Comparison of ENCODE assay signal across 8 cellular contexts in the genomic region with DNA sequence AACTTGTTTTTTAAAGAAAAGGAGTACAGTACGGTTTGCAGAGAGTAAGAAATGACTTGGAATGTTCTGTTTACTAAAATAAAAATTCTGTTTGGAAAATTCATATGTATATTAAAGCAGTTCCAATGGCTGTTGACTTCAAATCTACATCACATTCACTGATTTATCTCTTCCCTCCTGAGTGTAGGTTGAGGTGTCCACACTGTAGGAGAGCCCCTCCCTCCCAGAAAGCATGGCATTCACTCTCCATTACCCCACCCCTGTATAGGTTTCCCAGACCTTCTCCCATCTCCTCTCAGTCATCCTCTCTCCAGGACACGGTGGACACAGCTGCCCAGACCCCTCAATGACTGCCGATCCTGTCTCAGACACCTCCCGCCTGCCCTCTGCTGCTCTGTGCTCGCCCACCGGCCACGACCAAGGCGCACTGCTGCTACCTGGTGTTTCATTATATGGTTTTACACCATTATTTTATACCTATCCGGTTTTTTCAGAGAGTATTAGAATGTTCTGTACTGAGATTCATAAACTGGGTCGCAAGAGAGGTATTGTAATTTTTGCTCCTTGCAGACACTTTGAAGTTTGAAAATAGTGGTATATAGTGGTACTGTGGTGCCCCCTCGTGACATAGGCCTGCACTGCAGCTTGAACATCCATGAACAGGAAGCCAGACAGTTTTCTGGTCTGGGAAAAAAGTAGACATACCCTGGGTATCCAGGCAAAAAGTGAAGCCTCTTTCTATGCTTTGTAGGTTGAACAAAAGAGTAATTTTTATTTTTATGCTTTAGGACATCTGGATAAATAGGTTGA. TPM values are rescaled to one million over a fixed set of nuclear protein-coding genes. Genes with fewer than 3 reads are reported as not detected.
DNase-seq lines count a peak whose midpoint lies in the region; ATAC-seq, FAIRE-seq and TF ChIP-seq lines count a peak whose summit lies in the region.

No MANE protein-coding gene starts in this region.

- CTCF ChIA-PET in A673 (lab: Charles Lee) = interaction anchor here (0.6 to 1.4 kb wide), 4 partner anchors 222 to 289 kb away, joined by 3 to 9 read pairs (median 4); no protein-coding TSS in a partner anchor
- CTCF ChIA-PET in Panc1 (lab: Charles Lee) = interaction anchor here (0.7 to 3.6 kb wide), 2 partner anchors 141 to 225 kb away, joined by 3 to 24 read pairs; no protein-coding TSS in a partner anchor

- H3K27ac ChIP-seq in A673 (ENCODE audit: low read depth, low read length, poor library complexity, severe bottlenecking) = no peak overlapping the region
- H3K27ac ChIP-seq in Panc1 (ENCODE audit: low read length) = no peak overlapping the region
- no peak overlapping the region for H3K27ac ChIP-seq in ovary
- no peak overlapping the region for H3K27ac ChIP-seq in aorta (ENCODE audit: low read depth in 1 of 2, low read length in 2 of 2)

- TF ChIP-seq CTCF in A673 (conservative IDR thresholded peaks at IDR 0.05; ENCODE audit: low read depth, low read length) (peak; percentile 90), Panc1 (IDR thresholded peaks at IDR 0.05) (peak; percentile 86), foreskin fibroblast (IDR thresholded peaks at IDR 0.05; ENCODE audit: low read depth, low read length) (peak; percentile 70), ovary (IDR thresholded peaks at IDR 0.05) (peak in 2 of 3 donors; percentile 17 to 31)

- no peaks in the 10 kb centered on the region for H3K9me3 ChIP-seq in A673 (ENCODE audit: low read depth, low read length, poor library complexity, severe bottlenecking)
- H3K9me3 ChIP-seq in Panc1 (ENCODE audit: control insufficient read depth, insufficient read depth, low read depth, low read length) = no peaks in the 10 kb centered on the region
- H3K9me3 ChIP-seq in ovary = no peaks in the 10 kb centered on the region
- no peaks in the 10 kb centered on the region for H3K9me3 ChIP-seq in aorta (ENCODE audit: control insufficient read depth, low read length)

- ATAC-seq in HG03521 (IDR thresholded peaks at IDR 0.05; ENCODE audit: unreplicated experiment) (peak; percentile 61), Panc1 (peak; percentile 84), aorta (ENCODE audit: low FRiP score) (no peak)

- no peak for TF ChIP-seq EP300 in ovary (IDR thresholded peaks at IDR 0.05)

- no peaks in the 10 kb centered on the region for H3K4me1 ChIP-seq in A673 (ENCODE audit: insufficient read depth, low read length, poor library complexity, severe bottlenecking)
- H3K4me1 ChIP-seq in Panc1 (ENCODE audit: control insufficient read depth, insufficient read depth, low read length) = no peaks in the 10 kb centered on the region
- no peaks in the 10 kb centered on the region for H3K4me1 ChIP-seq in ovary (ENCODE audit: insufficient read depth)
- H3K4me1 ChIP-seq in aorta (ENCODE audit: control insufficient read depth in 1 of 2, insufficient read depth in 2 of 2, low read length in 2 of 2) = no peaks in the 10 kb centered on the region

- intact Hi-C loops in A673 (cut with micrococcal nuclease; ENCODE audit: unreplicated experiment) = loop anchor here (1.0 to 2.0 kb wide), 2 partner anchors 225 to 276 kb away; no protein-coding TSS in a partner anchor
- intact Hi-C loops in Panc1 (cut with micrococcal nuclease; ENCODE audit: unreplicated experiment) = loop anchor here (1.0 kb wide), 1 partner anchor 225 kb away; no protein-coding TSS in a partner anchor
- intact Hi-C loops in ovary (cut with DNase I) = no loop called here
- intact Hi-C loops in aorta (cut with DNase I) = loop anchor here (5.0 kb wide), 1 partner anchor 224 kb away; no protein-coding TSS in a partner anchor

- POLR2A ChIA-PET in A673 (lab: Charles Lee; ENCODE audit: low non-redundant PET) = no interaction called here
- POLR2A ChIA-PET in Panc1 (lab: Charles Lee) = no interaction called here

- H3K36me3 ChIP-seq in A673 (ENCODE audit: insufficient read depth, low read length, poor library complexity, severe bottlenecking) (no peaks in the 10 kb centered on the region), Panc1 (ENCODE audit: control insufficient read depth, insufficient read depth, low read length) (no peaks in the 10 kb centered on the region), ovary (no peaks in the 10 kb centered on the region), aorta (ENCODE audit: control insufficient read depth in 1 of 2, insufficient read depth in 2 of 2, low read length in 1 of 2) (no peaks in the 10 kb centered on the region)

- H3K4me3 ChIP-seq in A673 (ENCODE audit: low read depth, low read length, poor library complexity, severe bottlenecking) (peak overlapping the region; percentile 35), Panc1 (ENCODE audit: low read depth in 2 of 2, low read length in 2 of 2) (peak overlapping the region; percentile 7 to 38; a peak in 3 of 4 replicates), foreskin fibroblast (ENCODE audit: low read depth in 1 of 2, low read length in 2 of 2) (peak overlapping the region; percentile 24 to 28), ovary (no peak overlapping the region), aorta (ENCODE audit: low read length in 2 of 2) (no peak overlapping the region)

- H3K27me3 ChIP-seq in A673 (replicated peaks; ENCODE audit: insufficient read depth, low read depth, low read length, poor library complexity) (no peaks in the 10 kb centered on the region), Panc1 (ENCODE audit: control insufficient read depth, insufficient read depth, low read length) (peaks cover 2% of the 10 kb centered on the region; the same call in 1 of the 2 replicates), ovary (no peaks in the 10 kb centered on the region), aorta (ENCODE audit: control insufficient read depth in 1 of 2, insufficient read depth in 2 of 2, low read length in 1 of 2) (no peaks in the 10 kb centered on the region)

- TF ChIP-seq POLR2A in GM12891 (IDR thresholded peaks at IDR 0.05; ENCODE audit: low read depth, low read length) (no peak), ovary (IDR thresholded peaks at IDR 0.05) (no peak)

- WGBS in ovary, 3 donors = 24 to 30% (median 26%) methylated on average over 11 of the region's 11 CpGs
- WGBS in aorta, 2 donors = 8 to 25% methylated on average over 11 of the region's 11 CpGs

- FAIRE-seq in GM12891 (lab: Jason Lieb, UNC) = peak; percentile 82

- in situ Hi-C loops in Panc1 (cut with HindIII; ENCODE audit: low pct_unique_long_range_greater_than_20kb, low sequenced_read_pairs) = no loop called here

- DNase-seq in A673 (ENCODE audit: low spot score) (peak; percentile 66), GM12891 (ENCODE audit: insufficient read length, low spot score) (peak; percentile 20), Panc1 (ENCODE audit: low read depth, low spot score) (no peak), foreskin fibroblast (peak; percentile 30 to 73), ovary (peak; percentile 9 to 65 (median 41)), aorta (peak; percentile 62 to 82)
- DNase-seq in activated T-helper 9 cell treated with anti-CD3 and anti-CD28 coated beads, Interleukin-2, amount 50 U/mL, for 16 hours (ENCODE audit: low read depth) = peak; percentile 5

- BruUV-seq in A673 (replicated peaks; lab: Mats Ljungman, UMichigan) (no TSS peak), Panc1 (replicated peaks; lab: Mats Ljungman, UMichigan) (no TSS peak)

TF ChIP-seq in GM12891, 5 proteins besides CTCF, POLR2A, EP300 and RAD21:
- TF ChIP-seq TAF1 (IDR thresholded peaks at IDR 0.05; ENCODE audit: low read depth, low read length) (no peak), POLR2AphosphoS5 (IDR thresholded peaks at IDR 0.05; ENCODE audit: low read depth, low read length) (no peak), SPI1 (IDR thresholded peaks at IDR 0.05; ENCODE audit: low read depth, low read length) (no peak), PAX5 (IDR thresholded peaks at IDR 0.05; ENCODE audit: insufficient read depth, low read length, severe bottlenecking) (no peak), POU2F2 (IDR thresholded peaks at IDR 0.05; ENCODE audit: low read depth, low read length) (no peak)

RNA-seq across cellular contexts. Expression of gene BEX4, which starts 38.8 kb away (rescaled TPM):
- total RNA-seq in A673 (2021) (65.4 and 67.7 TPM in 2 replicates), Panc1 (2021; ENCODE audit: unreplicated experiment) (1.1 TPM), ovary (10 to 100 TPM; 51.0 to 75.3 (median 60.9) TPM), aorta (10 to 100 TPM; 30.6 to 39.6 TPM)
- 30.9 TPM for polyA plus RNA-seq in GM12891 (2012; ENCODE audit: low read depth, missing spikeins)
- polyA plus RNA-seq in Panc1 (2012; ENCODE audit: insufficient read length) = 0.97 TPM
- polyA plus RNA-seq in ovary (100 to 1,000 TPM; 101 to 124 TPM), aorta (10 to 100 TPM; 41.7 to 61.7 TPM)

Comparison
In these comparisons a context has a peak if more than half of its experiments do, and no peak if none do; other contexts are left out.
1. H3K4me3 ChIP-seq: peak in A673 (single experiment), Panc1 (2 of 2) and foreskin fibroblast (2 of 2); none in ovary (single experiment) and aorta (0 of 2).
2. CTCF ChIP-seq: peak in every context shown above with its lines; median percentile 90 in A673; 86 in Panc1; 70 in foreskin fibroblast; 24 in ovary.
3. RNA of gene BEX4, which starts 38.8 kb away (total RNA-seq): 65.4 to 67.7 TPM in A673, 51.0 to 75.3 TPM in ovary and 30.6 to 39.6 TPM in aorta; 1.1 TPM in Panc1 (single experiment); every median in the first group is over 10 times any median in the second.
4. intact Hi-C loops: an anchor here in A673 (1.0 to 2.0 kb wide), Panc1 (1.0 kb wide) and aorta (5.0 kb wide); none called in ovary.